22 cellular contexts compared by ENCODE assay signal in genomic region chr7:22152690-22153089, GRCh38.
DNase-seq lines count a peak whose midpoint lies in the region; ATAC-seq and TF ChIP-seq lines count a peak whose summit lies in the region.
"Had no signal": no experiment of that assay in that cellular context is flagged by ENCODE, and none has a peak within 500 bp of the region (broad histone marks: within the 10 kb centered on the region; RNA-seq: fewer than 3 reads in every experiment).

No MANE protein-coding gene starts in this region.

- H3K4me2 ChIP-seq in mesenchymal stem cell (ENCODE audit: low read length, poor library complexity, severe bottlenecking) (no peak overlapping the region), PC-3 (ENCODE audit: low read length) (no peak overlapping the region)
- H3K4me2 ChIP-seq: PC-9 had no signal

- no peaks in the 10 kb centered on the region for H3K79me1 ChIP-seq in mesenchymal stem cell (replicated peaks; ENCODE audit: low read length, poor library complexity, severe bottlenecking)

- no TSS peak for BruUV-seq in PC-3 (replicated peaks; lab: Mats Ljungman, UMichigan)

- H3K4me1 ChIP-seq in mesenchymal stem cell (ENCODE audit: control insufficient read depth, insufficient read depth, low read depth, low read length) (no peaks in the 10 kb centered on the region), PC-3 (ENCODE audit: insufficient read depth, low read length) (peaks cover 14% of the 10 kb centered on the region)
- H3K4me1 ChIP-seq: SJCRH30 had no signal

- no peak for TF ChIP-seq CTCF in PC-3 (conservative IDR thresholded peaks at IDR 0.05; ENCODE audit: low read depth, low read length)

- no peak overlapping the region for H3K23ac ChIP-seq in mesenchymal stem cell (ENCODE audit: low read length in 2 of 2)

- H3K9me2 ChIP-seq in PC-3 (replicated peaks; ENCODE audit: low read length) = no peaks in the 10 kb centered on the region

- H3F3A ChIP-seq in PC-3 (ENCODE audit: low read length, unreplicated experiment) = no peaks in the 10 kb centered on the region

- POLR2A ChIA-PET in PC-3 (lab: Charles Lee; ENCODE audit: unreplicated experiment) = no interaction called here

- H3K4me3 ChIP-seq in mesenchymal stem cell (ENCODE audit: insufficient read depth in 1 of 2, low read depth in 1 of 2, low read length in 2 of 2) = no peak overlapping the region
- no peak overlapping the region for H3K4me3 ChIP-seq in PC-3 (ENCODE audit: low read length)
- H3K4me3 ChIP-seq: GM23248, PC-9, SJCRH30 had no signal

- intact Hi-C loops in PC-3 (cut with micrococcal nuclease) = no loop called here

- CTCF ChIA-PET in PC-3 (lab: Charles Lee) = no interaction called here

- no peak overlapping the region for H4K8ac ChIP-seq in mesenchymal stem cell (ENCODE audit: low read length)

- no peaks in the 10 kb centered on the region for H4K20me1 ChIP-seq in PC-3 (ENCODE audit: low read length)

- H3K36me3 ChIP-seq in mesenchymal stem cell (ENCODE audit: control insufficient read depth in 1 of 2, insufficient read depth in 2 of 2, low read depth in 1 of 2, low read length in 2 of 2) (no peaks in the 10 kb centered on the region), PC-3 (ENCODE audit: low read depth, low read length) (no peaks in the 10 kb centered on the region)
- H3K36me3 ChIP-seq: SJCRH30 had no signal

- H2BK5ac ChIP-seq in mesenchymal stem cell (ENCODE audit: low read depth, low read length, poor library complexity, severe bottlenecking) = no peak overlapping the region

- H3K27ac ChIP-seq in angular gyrus (ENCODE audit: low read depth, low read length) (peak overlapping the region; percentile 71), caudate nucleus (ENCODE audit: low read depth, low read length) (peak overlapping the region; percentile 52), mesenchymal stem cell (ENCODE audit: low read length, poor library complexity, severe bottlenecking) (no peak overlapping the region), temporal lobe (ENCODE audit: low read depth, low read length) (peak overlapping the region; percentile 78), PC-3 (ENCODE audit: low read length) (no peak overlapping the region)
- H3K27ac ChIP-seq: GM23248, PC-9, SJCRH30 had no signal

- 100% methylated on average over 3 of the region's 3 CpGs for WGBS in mesenchymal stem cell

- H4K91ac ChIP-seq in mesenchymal stem cell (ENCODE audit: low read length) = no peak overlapping the region

- H3K9me3 ChIP-seq in mesenchymal stem cell (ENCODE audit: control insufficient read depth, low read length) (no peaks in the 10 kb centered on the region), PC-3 (ENCODE audit: low read length) (no peaks in the 10 kb centered on the region)
- H3K9me3 ChIP-seq: SJCRH30 had no signal

- H2BK15ac ChIP-seq in mesenchymal stem cell (ENCODE audit: low read depth, poor library complexity, severe bottlenecking) = no peak overlapping the region

- H2AK5ac ChIP-seq in mesenchymal stem cell (ENCODE audit: low read length, severe bottlenecking) = no peak overlapping the region

- H2BK120ac ChIP-seq in mesenchymal stem cell (ENCODE audit: low read depth, low read length) = peak overlapping the region; percentile 45

- no peak overlapping the region for H2AFZ ChIP-seq in mesenchymal stem cell (ENCODE audit: low read depth, low read length)
- H2AFZ ChIP-seq in PC-3 (ENCODE audit: low read length) = no peak overlapping the region
- H2AFZ ChIP-seq: GM23248, PC-9 had no signal

- H3K14ac ChIP-seq in mesenchymal stem cell (ENCODE audit: low read length in 2 of 2) = no peak overlapping the region

- no peak for ATAC-seq in PC-3
- ATAC-seq: Right ventricle myocardium inferior had no signal

- no peak overlapping the region for H3K18ac ChIP-seq in mesenchymal stem cell (ENCODE audit: low read depth in 1 of 2, low read length in 2 of 2)

- H3K27me3 ChIP-seq in mesenchymal stem cell (ENCODE audit: control insufficient read depth in 1 of 2, insufficient read depth in 1 of 2, low read length in 2 of 2) (no peaks in the 10 kb centered on the region), PC-3 (ENCODE audit: low read length) (no peaks in the 10 kb centered on the region)

- no peak overlapping the region for H3K9ac ChIP-seq in mesenchymal stem cell (ENCODE audit: low read length)
- H3K9ac ChIP-seq in PC-3 (ENCODE audit: low read length) = no peak overlapping the region
- H3K9ac ChIP-seq: GM23248 had no signal

- H2BK12ac ChIP-seq in mesenchymal stem cell (ENCODE audit: low read length in 2 of 2) = no peak overlapping the region

- DNase-seq in caudate nucleus (lab: John Stamatoyannopoulos, UW) (no peak), mesenchymal stem cell (no peak), DMS53 treated with DMSO at 0.1 percent for 48 hours (lab: John Stamatoyannopoulos, UW; ENCODE audit: unreplicated experiment) (no peak), HuH-7.5 (ENCODE audit: low spot score) (no peak), PC-3 (no peak)
- DNase-seq: CD8-positive, alpha-beta memory T cell; DMS 273 treated with DMSO at 0.1 percent for 48 hours; DMS79 treated with DMSO at 0.1 percent for 48 hours; GF-D8; GM23248; NCI-H1092; NCI-H1417 treated with DMSO at 0.1 percent for 48 hours; NCI-H1694 treated with DMSO at 0.1 percent for 48 hours; NCI-H2081; NCI-H2171 treated with DMSO at 0.1 percent for 48 hours; NCI-H345; NCI-H510A treated with DMSO at 0.1 percent for 48 hours; SJCRH30 had no signal

- H3K4ac ChIP-seq in mesenchymal stem cell (ENCODE audit: low read depth in 1 of 2, low read length in 2 of 2) = no peak overlapping the region

- H3K79me2 ChIP-seq in PC-3 (ENCODE audit: low read length) = no peaks in the 10 kb centered on the region

Comparison
In these comparisons a context has a peak if more than half of its experiments do, and no peak if none do; other contexts are left out.
1. H3K27ac ChIP-seq: peak in angular gyrus (single experiment), caudate nucleus (single experiment) and temporal lobe (single experiment); none in mesenchymal stem cell (single experiment) and PC-3 (single experiment).